In genomic region chr20:3900187-3900604, GRCh38 we compare ENCODE assay signal across 12 cellular contexts. TPM values are rescaled to one million over a fixed set of nuclear protein-coding genes. Genes with fewer than 3 reads are reported as not detected.
DNase-seq lines count a peak whose midpoint lies in the region; ATAC-seq and TF ChIP-seq lines count a peak whose summit lies in the region.
"Had no signal": no experiment of that assay in that cellular context is flagged by ENCODE, and none has a peak within 500 bp of the region (broad histone marks: within the 10 kb centered on the region; RNA-seq: fewer than 3 reads in every experiment).

No MANE protein-coding gene starts in this region.

- H3K9me3 ChIP-seq in cardiac muscle cell (ENCODE audit: low read depth) = no peaks in the 10 kb centered on the region
- no peaks in the 10 kb centered on the region for H3K9me3 ChIP-seq in heart left ventricle
- peaks cover 2% of the 10 kb centered on the region for H3K9me3 ChIP-seq in RWPE2 (ENCODE audit: severe bottlenecking)
- H3K9me3 ChIP-seq in upper lobe of right lung = no peaks in the 10 kb centered on the region
- H3K9me3 ChIP-seq in right atrium auricular region = no peaks in the 10 kb centered on the region
- H3K9me3 ChIP-seq: BE2C, mucosa of descending colon had no signal

- peaks cover 3% of the 10 kb centered on the region for H3K4me1 ChIP-seq in cardiac muscle cell (ENCODE audit: low read depth)
- H3K4me1 ChIP-seq in heart left ventricle = peaks cover 0 to 98% (median 63%) of the 10 kb centered on the region in 12 donors
- H3K4me1 ChIP-seq in RWPE2 (ENCODE audit: insufficient read depth, poor library complexity, severe bottlenecking) = peaks cover 59% of the 10 kb centered on the region
- H3K4me1 ChIP-seq in upper lobe of right lung = peaks cover 82% of the 10 kb centered on the region
- H3K4me1 ChIP-seq in right atrium auricular region = peaks cover 0 to 89% of the 10 kb centered on the region in 2 donors
- H3K4me1 ChIP-seq: BE2C had no signal

- H3K4me3 ChIP-seq in cardiac muscle cell (no peak overlapping the region), heart left ventricle (no peak overlapping the region), RWPE2 (ENCODE audit: severe bottlenecking) (no peak overlapping the region), upper lobe of right lung (no peak overlapping the region), right atrium auricular region (no peak overlapping the region)
- H3K4me3 ChIP-seq: coronary artery, mucosa of descending colon had no signal

- ATAC-seq in heart left ventricle = no peak
- peak; percentile 41; the same call in 2 of the 3 replicates for ATAC-seq in RWPE2 (ENCODE audit: low read depth)
- ATAC-seq in esophagus mucosa = peak; percentile 11
- peak; percentile 61 for ATAC-seq in upper lobe of right lung
- no peak for ATAC-seq in HG02973 (IDR thresholded peaks at IDR 0.05; ENCODE audit: unreplicated experiment)
- ATAC-seq in GM19351 (IDR thresholded peaks at IDR 0.05; ENCODE audit: unreplicated experiment) = no peak
- ATAC-seq: mucosa of descending colon had no signal

- TF ChIP-seq CTCF in cardiac muscle cell (IDR thresholded peaks at IDR 0.05; ENCODE audit: low read depth, low read length) (no peak), heart left ventricle (IDR thresholded peaks at IDR 0.05) (no peak), RWPE2 (IDR thresholded peaks at IDR 0.05; ENCODE audit: poor library complexity, severe bottlenecking) (no peak), upper lobe of right lung (IDR thresholded peaks at IDR 0.05) (no peak), right atrium auricular region (IDR thresholded peaks at IDR 0.05) (no peak)

- 56 to 60% (median 59%) methylated on average over 3 of the region's 3 CpGs for WGBS in heart left ventricle, 4 donors

- H3K27me3 ChIP-seq in cardiac muscle cell (no peaks in the 10 kb centered on the region), heart left ventricle (no peaks in the 10 kb centered on the region), RWPE2 (ENCODE audit: insufficient read depth, poor library complexity, severe bottlenecking) (no peaks in the 10 kb centered on the region), upper lobe of right lung (no peaks in the 10 kb centered on the region), right atrium auricular region (no peaks in the 10 kb centered on the region)
- H3K27me3 ChIP-seq: BE2C had no signal

- intact Hi-C loops in heart left ventricle (cut with DNase I) (no loop called here), upper lobe of right lung (cut with DNase I) (no loop called here)

- TF ChIP-seq POLR2A in heart left ventricle (IDR thresholded peaks at IDR 0.05) = no peak

- no peak for DNase-seq in cardiac muscle cell (ENCODE audit: low read depth in 1 of 2, low spot score in 1 of 2)
- no peak for DNase-seq in heart left ventricle
- no peak for DNase-seq in RWPE2 (ENCODE audit: low spot score)
- no peak for DNase-seq in upper lobe of right lung
- DNase-seq in right atrium auricular region (ENCODE audit: low spot score) = no peak
- DNase-seq: BE2C, mucosa of descending colon, NCI-H1436 treated with DMSO at 0.1 percent for 48 hours had no signal

- H3K27ac ChIP-seq in cardiac muscle cell (peak overlapping the region; percentile 54), heart left ventricle (peak overlapping the region in 1 of 12 donors; percentile 83), RWPE2 (ENCODE audit: poor library complexity, severe bottlenecking) (peak overlapping the region; percentile 47), upper lobe of right lung (peak overlapping the region; percentile 19), right atrium auricular region (no peak overlapping the region)

- H3K36me3 ChIP-seq in cardiac muscle cell (no peaks in the 10 kb centered on the region), heart left ventricle (peaks cover 0 to 9% (median 0%) of the 10 kb centered on the region in 9 donors), RWPE2 (ENCODE audit: low read depth) (peaks cover 46% of the 10 kb centered on the region), upper lobe of right lung (peaks cover 3% of the 10 kb centered on the region), right atrium auricular region (no peaks in the 10 kb centered on the region)

RNA-seq across cellular contexts. Expression of gene PANK2, which starts 11.0 kb away (rescaled TPM):
- total RNA-seq in cardiac muscle cell = 29.2 and 33.4 TPM in 2 replicates
- polyA plus RNA-seq in cardiac muscle cell = 21.0 and 24.1 TPM in 2 replicates
- total RNA-seq in heart left ventricle = 10 to 100 TPM; 15.9 to 28.9 (median 18.1) TPM
- 10 to 100 TPM; 13.9 to 24.2 TPM for polyA plus RNA-seq in heart left ventricle
- total RNA-seq in esophagus mucosa = 26.2 TPM
- 37.6 TPM for total RNA-seq in upper lobe of right lung
- 10 to 100 TPM; 15.5 to 19.5 TPM for total RNA-seq in right atrium auricular region

RNA-seq across cellular contexts. Expression of gene MAVS, which starts 53.6 kb away (rescaled TPM):
- 34.7 and 40.9 TPM in 2 replicates for total RNA-seq in cardiac muscle cell
- 15.0 and 19.8 TPM in 2 replicates for polyA plus RNA-seq in cardiac muscle cell
- total RNA-seq in heart left ventricle = 10 to 100 TPM; 32.5 to 74.0 (median 43.3) TPM
- polyA plus RNA-seq in heart left ventricle = 10 to 100 TPM; 41.8 to 49.6 TPM
- 18.8 TPM for total RNA-seq in esophagus mucosa
- 41.5 TPM for total RNA-seq in upper lobe of right lung
- 10 to 100 TPM; 27.5 to 29.7 TPM for total RNA-seq in right atrium auricular region

Comparison
In these comparisons a context has a peak if more than half of its experiments do, and no peak if none do; other contexts are left out.
1. H3K27ac ChIP-seq: peak in cardiac muscle cell (single experiment), RWPE2 (single experiment) and upper lobe of right lung (single experiment); none in right atrium auricular region (0 of 2).
2. ATAC-seq: peak in RWPE2 (single experiment), esophagus mucosa (single experiment) and upper lobe of right lung (single experiment); none in heart left ventricle (0 of 4), HG02973 (single experiment) and GM19351 (single experiment).